17 cellular contexts compared by ENCODE assay signal in genomic region chr4:19748470-19748869, GRCh38.
DNase-seq lines count a peak whose midpoint lies in the region; ATAC-seq, FAIRE-seq and TF ChIP-seq lines count a peak whose summit lies in the region.
"Had no signal": no experiment of that assay in that cellular context is flagged by ENCODE, and none has a peak within 500 bp of the region (broad histone marks: within the 10 kb centered on the region; RNA-seq: fewer than 3 reads in every experiment).

No MANE protein-coding gene starts in this region.

- peak in 3 of 4 donors; percentile 51 to 61 (median 59) for ATAC-seq in pancreas
- ATAC-seq in GM23338, result no peak
- no peak for ATAC-seq in HG03342 (IDR thresholded peaks at IDR 0.05; ENCODE audit: unreplicated experiment)
- ATAC-seq: A549 had no signal

- H3F3A ChIP-seq in GM23338 (replicated peaks; ENCODE audit: low read depth), result no peaks in the 10 kb centered on the region

- H3K4me1 ChIP-seq in pancreas, result no peaks in the 10 kb centered on the region
- H3K4me1 ChIP-seq in GM23338 (ENCODE audit: insufficient read depth), result no peaks in the 10 kb centered on the region
- H3K4me1 ChIP-seq: A549, Peyer's patch had no signal

- H3K79me2 ChIP-seq in GM23338 (replicated peaks; ENCODE audit: insufficient read depth), result no peaks in the 10 kb centered on the region

- intact Hi-C loops in pancreas (cut with DNase I), result no loop called here

- no peak for FAIRE-seq in pancreas (lab: Jason Lieb, UNC)
- FAIRE-seq: A549 had no signal

- CTCF ChIA-PET in AG04450 (lab: Charles Lee), result interaction anchor here (1.6 kb wide), 1 partner anchor 500 kb away, joined by 5 read pairs; no protein-coding TSS in a partner anchor

- DNase-seq in AG04450 (ENCODE audit: low read depth, low spot score) (peak; percentile 63), fibroblast of the conjunctiva (ENCODE audit: low read depth) (peak; percentile 92), pancreas (no peak), GM23338 (ENCODE audit: low spot score) (no peak), KBM-7 (no peak), COR-L47 (lab: John Stamatoyannopoulos, UW) (no peak)
- DNase-seq: activated CD4-positive, alpha-beta memory T cell treated with anti-CD3 and anti-CD28 coated beads, Interleukin-2, amount 10 ng/mL, durations not matched to agents 7 days and 5 days; activated gamma-delta T cell; DMS79 treated with DMSO at 0.1 percent for 48 hours; Karpas-422; substantia nigra had no signal

- no peak overlapping the region for H3K4me2 ChIP-seq in GM23338
- H3K4me2 ChIP-seq: A549 had no signal

- H3K27ac Mint-ChIP-seq in GM23338, result no peak overlapping the region
- H3K27ac Mint-ChIP-seq: activated CD4-positive, alpha-beta memory T cell treated with anti-CD3 and anti-CD28 coated beads, Interleukin-2, amount 10 ng/mL, durations not matched to agents 7 days and 5 days; progenitor cell of endocrine pancreas; T-helper 2 cell treated with Interferon-gamma antibody and Interleukin-4, amounts not matched to agents 5 μg/mL and 100 μg/mL, for 36 hours had no signal

- no peak overlapping the region for H3K4me3 Mint-ChIP-seq in GM23338
- H3K4me3 Mint-ChIP-seq: activated CD4-positive, alpha-beta memory T cell treated with anti-CD3 and anti-CD28 coated beads, Interleukin-2, amount 10 ng/mL, durations not matched to agents 7 days and 5 days; T-helper 2 cell treated with Interferon-gamma antibody and Interleukin-4, amounts not matched to agents 5 μg/mL and 100 μg/mL, for 36 hours had no signal

- H3K27ac ChIP-seq in AG04450 (ENCODE audit: low read depth, low read length) (no peak overlapping the region), pancreas (no peak overlapping the region), GM23338 (ENCODE audit: low read depth) (no peak overlapping the region)
- H3K27ac ChIP-seq: A549 had no signal

- no peaks in the 10 kb centered on the region for H3K27me3 Mint-ChIP-seq in GM23338 (ENCODE audit: insufficient read depth, low read depth, poor library complexity)
- H3K27me3 Mint-ChIP-seq: activated CD4-positive, alpha-beta memory T cell treated with anti-CD3 and anti-CD28 coated beads, Interleukin-2, amount 10 ng/mL, durations not matched to agents 7 days and 5 days; progenitor cell of endocrine pancreas had no signal

- H3K4me1 Mint-ChIP-seq in GM23338, result no peaks in the 10 kb centered on the region
- H3K4me1 Mint-ChIP-seq: activated CD4-positive, alpha-beta memory T cell treated with anti-CD3 and anti-CD28 coated beads, Interleukin-2, amount 10 ng/mL, durations not matched to agents 7 days and 5 days had no signal

- H3K9me3 ChIP-seq in AG04450 (ENCODE audit: control insufficient read depth, insufficient read depth, low read length), result no peaks in the 10 kb centered on the region
- no peaks in the 10 kb centered on the region for H3K9me3 ChIP-seq in pancreas
- H3K9me3 ChIP-seq: A549, Peyer's patch had no signal

- H3K36me3 Mint-ChIP-seq in GM23338 (ENCODE audit: low read depth), result no peaks in the 10 kb centered on the region

- no peaks in the 10 kb centered on the region for H3K9me2 ChIP-seq in GM23338 (ENCODE audit: insufficient read depth)

- 32 to 41% methylated on average over 3 of the region's 3 CpGs for WGBS in pancreas, 2 donors

- no peaks in the 10 kb centered on the region for H3K9me3 Mint-ChIP-seq in GM23338

- no peak overlapping the region for H2AFZ ChIP-seq in GM23338

- POLR2A ChIA-PET in AG04450 (lab: Yijun Ruan, JAX), result no interaction called here

- H3K27me3 ChIP-seq in AG04450 (ENCODE audit: control insufficient read depth, insufficient read depth, low read length) (no peaks in the 10 kb centered on the region), pancreas (no peaks in the 10 kb centered on the region), GM23338 (ENCODE audit: insufficient read depth) (no peaks in the 10 kb centered on the region)
- H3K27me3 ChIP-seq: Peyer's patch had no signal

- H4K20me1 ChIP-seq in GM23338 (replicated peaks; ENCODE audit: insufficient read depth), result no peaks in the 10 kb centered on the region

- H3K4me3 ChIP-seq in AG04450 (ENCODE audit: low read depth, low read length) (no peak overlapping the region), pancreas (no peak overlapping the region), GM23338 (no peak overlapping the region)
- H3K4me3 ChIP-seq: A549, Peyer's patch had no signal

- H3K36me3 ChIP-seq in pancreas (no peaks in the 10 kb centered on the region), GM23338 (ENCODE audit: insufficient read depth) (no peaks in the 10 kb centered on the region)
- H3K36me3 ChIP-seq: Peyer's patch had no signal

- in situ Hi-C loops in KBM-7 (cut with MboI; ENCODE audit: low pct_unique_long_range_greater_than_20kb, low sequenced_read_pairs), result no loop called here

- TF ChIP-seq CTCF in AG04450 (IDR thresholded peaks at IDR 0.05; ENCODE audit: low read depth, low read length), result no peak
- no peak for TF ChIP-seq CTCF in pancreas (IDR thresholded peaks at IDR 0.05)
- TF ChIP-seq CTCF in GM23338 (conservative IDR thresholded peaks at IDR 0.05; ENCODE audit: low read depth in 2 of 2), result no peak

TF ChIP-seq in PFSK-1, 5 proteins besides CTCF, POLR2A, EP300 and RAD21:
- peak; percentile 16 for TF ChIP-seq FOXP2 (optimal IDR thresholded peaks at IDR 0.05; ENCODE audit: borderline replicate concordance, extremely low read depth, extremely low read length, insufficient read depth)
- no peak for TF ChIP-seq POLR2AphosphoS5 (IDR thresholded peaks at IDR 0.05; ENCODE audit: low read depth, low read length)
- peak in 1 of 2 experiments; percentile 28; a peak in 1 of 4 replicates for TF ChIP-seq REST (IDR thresholded peaks at IDR 0.05; ENCODE audit: insufficient read depth in 1 of 2, low read depth in 2 of 2, low read length in 2 of 2)
- TF ChIP-seq SIN3A (IDR thresholded peaks at IDR 0.05; ENCODE audit: borderline replicate concordance, insufficient read depth, low read length), result no peak
- TF ChIP-seq TAF1 (IDR thresholded peaks at IDR 0.05; ENCODE audit: borderline replicate concordance, insufficient read depth, low read length), result peak; percentile 22; the same call in 1 of the 2 replicates

TF ChIP-seq in GM23338, 12 proteins besides CTCF, POLR2A, EP300 and RAD21 (continues in another document):
- TF ChIP-seq EZH2phosphoT487 (IDR thresholded peaks at IDR 0.05; ENCODE audit: unreplicated experiment), result no peak
- TF ChIP-seq EZH2 (IDR thresholded peaks at IDR 0.05; ENCODE audit: low read depth, unreplicated experiment), result no peak
- TF ChIP-seq ETS1 (IDR thresholded peaks at IDR 0.05), result no peak
- no peak for TF ChIP-seq NANOG (IDR thresholded peaks at IDR 0.05; ENCODE audit: borderline replicate concordance)
- no peak for TF ChIP-seq JUNB (IDR thresholded peaks at IDR 0.05; ENCODE audit: unreplicated experiment)

Comparison
In these comparisons a context has a peak if more than half of its experiments do, and no peak if none do; other contexts are left out.
1. DNase-seq: peak in AG04450 (single experiment) and fibroblast of the conjunctiva (single experiment); none in pancreas (0 of 6), GM23338 (single experiment), KBM-7 (single experiment) and COR-L47 (single experiment).
2. ATAC-seq: peak in pancreas (3 of 4); none in GM23338 (single experiment) and HG03342 (single experiment).